ENCODE assay signal across 14 cellular contexts in genomic region chr1:204093421-204093717, GRCh38. TPM values are rescaled to one million over a fixed set of nuclear protein-coding genes. Genes with fewer than 3 reads are reported as not detected.
DNase-seq lines count a peak whose midpoint lies in the region; ATAC-seq, FAIRE-seq and TF ChIP-seq lines count a peak whose summit lies in the region.
"Had no signal": no experiment of that assay in that cellular context is flagged by ENCODE, and none has a peak within 500 bp of the region (broad histone marks: within the 10 kb centered on the region; RNA-seq: fewer than 3 reads in every experiment).

No MANE protein-coding gene starts in this region.

- no peaks in the 10 kb centered on the region for H3K4me1 ChIP-seq in GM12878 (ENCODE audit: control insufficient read depth, insufficient read depth, low read length)

- H3K79me2 ChIP-seq in GM12878 (ENCODE audit: control insufficient read depth, insufficient read depth, low read length), result no peaks in the 10 kb centered on the region

- no peaks in the 10 kb centered on the region for H3K9me3 ChIP-seq in GM12878 (replicated peaks; ENCODE audit: control insufficient read depth, insufficient read depth, low read length)

- no peak overlapping the region for H3K4me2 ChIP-seq in GM12878 (ENCODE audit: control insufficient read depth, insufficient read depth)

- in situ Hi-C loops in GM12878 (cut with MboI) (no loop called here), GM13976 (cut with MboI; ENCODE audit: low sequenced_read_pairs, unreplicated experiment) (no loop called here)

- POLR2A ChIA-PET in GM12878 (lab: Charles Lee), result interaction anchor here (1.0 kb wide), 1 partner anchor 13 kb away, joined by 3 read pairs; no protein-coding TSS in a partner anchor

- peak overlapping the region; percentile 10 for H3K27ac Mint-ChIP-seq in neural crest cell (ENCODE audit: unreplicated experiment)

- no peaks in the 10 kb centered on the region for H3K27me3 ChIP-seq in GM12878 (replicated peaks in 1 of 2; ENCODE audit: control insufficient read depth in 2 of 2, insufficient read depth in 2 of 2, low read length in 1 of 2)

- no peak for TF ChIP-seq POLR2A in GM12878 (IDR thresholded peaks at IDR 0.05; ENCODE audit: low read depth, low read length)

- H3K9ac ChIP-seq in GM12878 (ENCODE audit: control insufficient read depth, insufficient read depth, low read length), result no peak overlapping the region

- WGBS in GM12878 (ENCODE audit: insufficient coverage, insufficient replicate concordance, low lambda C conversion rate, missing lambda C conversion rate), result 15% methylated on average over 4 of the region's 4 CpGs

- SMC1A ChIA-PET in GM12878 (lab: Charles Lee; ENCODE audit: uncharacterized antibody, unreplicated experiment), result interaction anchor here (1.0 kb wide), 1 partner anchor 9 kb away, joined by 3 read pairs; no protein-coding TSS in a partner anchor

- TF ChIP-seq CTCF in GM12878 (IDR thresholded peaks at IDR 0.05 in 2 of 3, conservative IDR thresholded peaks at IDR 0.05 in 1 of 3; ENCODE audit: control insufficient read depth in 2 of 3, extremely low read depth in 1 of 3, insufficient read depth in 1 of 3, low read depth in 3 of 3, low read length in 3 of 3), result no peak
- no peak for TF ChIP-seq CTCF in neural crest cell (conservative IDR thresholded peaks at IDR 0.05)
- TF ChIP-seq CTCF in GM13976 (IDR thresholded peaks at IDR 0.05; ENCODE audit: borderline replicate concordance, control extremely low read depth, extremely low read depth, insufficient read depth, missing control alignments), result no peak

- ATAC-seq in GM12878, result peak; percentile 81
- no peak for ATAC-seq in GM18517 (IDR thresholded peaks at IDR 0.05; ENCODE audit: unreplicated experiment)
- no peak for ATAC-seq in HG02852 (IDR thresholded peaks at IDR 0.05; ENCODE audit: unreplicated experiment)
- ATAC-seq: left ventricle myocardium superior had no signal

- H3K4me3 ChIP-seq in GM12878, result no peak overlapping the region

- peak; percentile 45 for DNase-seq in COR-L47 (lab: John Stamatoyannopoulos, UW)
- DNase-seq in GM12878 (ENCODE audit: low read depth, low spot score), result no peak
- no peak for DNase-seq in neural crest cell (ENCODE audit: low read depth, low spot score)
- no peak for DNase-seq in activated CD4-positive, CD25-positive, alpha-beta regulatory T cell (lab: John Stamatoyannopoulos, UW)
- DNase-seq in GM13976 (ENCODE audit: low spot score), result no peak
- DNase-seq: activated CD4-positive, alpha-beta T cell treated with anti-CD3 and anti-CD28 coated beads, Interleukin-2, amount 50 U/mL, for 48 hours; head of caudate nucleus; left ventricle myocardium superior; NCI-H1694; stimulated activated naive CD8-positive, alpha-beta T cell treated with anti-CD3 and anti-CD28 coated beads, Interleukin-15, Interleukin-2, amounts not matched to agents 100 U/mL and 50 U/mL, for 24 hours had no signal

- H3K27me3 Mint-ChIP-seq in neural crest cell (ENCODE audit: low read depth), result no peaks in the 10 kb centered on the region

- H3K36me3 ChIP-seq in GM12878 (ENCODE audit: control insufficient read depth in 2 of 2, insufficient read depth in 2 of 2, low read length in 1 of 2), result no peaks in the 10 kb centered on the region

- BruUV-seq in GM12878 (replicated peaks; lab: Mats Ljungman, UMichigan), result no TSS peak

- TF ChIP-seq EP300 in Ishikawa (IDR thresholded peaks at IDR 0.05; ENCODE audit: borderline replicate concordance) (no peak), GM12878 (IDR thresholded peaks at IDR 0.05; ENCODE audit: borderline replicate concordance in 1 of 2, control insufficient read depth in 1 of 2, low read depth in 2 of 2, low read length in 2 of 2) (no peak)

- no peak for FAIRE-seq in GM12878 (lab: Jason Lieb, UNC)

- no peak for TF ChIP-seq RAD21 in Ishikawa (IDR thresholded peaks at IDR 0.05; ENCODE audit: low read depth)
- no peak for TF ChIP-seq RAD21 in GM12878 (IDR thresholded peaks at IDR 0.05; ENCODE audit: insufficient read depth, low read depth, low read length)

- RAD21 ChIA-PET in GM12878 (lab: Charles Lee; ENCODE audit: unreplicated experiment), result interaction anchor here (1.1 kb wide), 1 partner anchor 15 kb away, joined by 3 read pairs; no protein-coding TSS in a partner anchor

- no peaks in the 10 kb centered on the region for H4K20me1 ChIP-seq in GM12878 (ENCODE audit: control insufficient read depth, insufficient read depth)

- H3K27ac ChIP-seq in GM12878 (ENCODE audit: control insufficient read depth, insufficient read depth), result no peak overlapping the region

- CTCF ChIA-PET in GM12878 (lab: Yijun Ruan, JAX), result interaction anchor here (0.6 to 1.1 kb wide), 3 partner anchors 11 to 41 kb away, joined by 3 read pairs; no protein-coding TSS in a partner anchor

- no peak overlapping the region for H2AFZ ChIP-seq in GM12878 (ENCODE audit: control insufficient read depth, low read depth, low read length)

- intact Hi-C loops in GM12878 (cut with micrococcal nuclease; ENCODE audit: unreplicated experiment), result no loop called here

- peaks cover 80% of the 10 kb centered on the region for H3K4me1 Mint-ChIP-seq in neural crest cell

- H3K4me3 Mint-ChIP-seq in neural crest cell, result peak overlapping the region; percentile 72

- no peaks in the 10 kb centered on the region for H3K9me3 Mint-ChIP-seq in neural crest cell
- H3K9me3 Mint-ChIP-seq: brain had no signal

- H3K36me3 Mint-ChIP-seq in neural crest cell (ENCODE audit: low read depth), result no peaks in the 10 kb centered on the region
- H3K36me3 Mint-ChIP-seq: brain had no signal

TF ChIP-seq in Ishikawa, 13 proteins besides CTCF, POLR2A, EP300 and RAD21:
- no peak for TF ChIP-seq CEBPB (IDR thresholded peaks at IDR 0.05)
- 0 out of 2 replicates have a peak, but pooled peaks have one; percentile 42 for TF ChIP-seq NFIC (IDR thresholded peaks at IDR 0.05)

TF ChIP-seq in GM12878, 131 proteins besides CTCF, POLR2A, EP300 and RAD21 (continues in another document):
- TF ChIP-seq DPF2 (IDR thresholded peaks at IDR 0.05) (0 out of 2 replicates have a peak, but pooled peaks have one; percentile 39), IKZF2 (IDR thresholded peaks at IDR 0.05) (0 out of 4 replicates have a peak, but pooled peaks of 1 of the 2 experiments have one; percentile 20), ZBTB33 (IDR thresholded peaks at IDR 0.05) (peak; percentile 53; the same call in 1 of the 2 replicates), BHLHE40 (IDR thresholded peaks at IDR 0.05; ENCODE audit: borderline replicate concordance in 1 of 2, low read depth in 2 of 2, low read length in 1 of 2) (0 out of 4 replicates have a peak, but pooled peaks of 1 of the 2 experiments have one; percentile 22), IKZF1 (conservative IDR thresholded peaks at IDR 0.05) (peak; percentile 31), BMI1 (IDR thresholded peaks at IDR 0.05; ENCODE audit: borderline replicate concordance) (no peak)

RNA-seq across cellular contexts. Expression of gene SOX13, which starts 20.5 kb away (rescaled TPM):
- total RNA-seq in GM12878 (2013; cell fraction: nucleolus; rRNA removed), result 0.13 and 0.17 TPM in 2 replicates
- total RNA-seq in GM12878 (2014; rRNA removed) (not detected in 2 replicates), GM12878 (2014; rRNA removed; fragmentation: Illumina TruSeq; extraction: Trizol) (not detected in 2 replicates), GM12878 (2021) (0.27 and 0.31 TPM in 2 replicates), neural crest cell (60.9 and 64.4 TPM in 2 replicates)
- polyA plus RNA-seq in GM12878 (2011; ENCODE audit: low read depth), result not detected
- polyA plus RNA-seq in GM12878 (2011; rRNA removed) (0.10 and 0.11 TPM in 2 replicates), GM12878 (2014; fragmentation: Illumina TruSeq; extraction: Trizol) (not detected in 2 replicates), GM12878 (2014; fragmentation: Nextera tagmentation; extraction: Ambion mirVana) (not detected), GM12878 (2014; rRNA removed) (not detected in 2 replicates), GM12878 (2016; fragmentation: Nextera tagmentation; extraction: Ambion mirVana) (under 1 TPM in 1 of 2 experiments, not detected in 1; 0.04 TPM)
- 0.05 and 0.07 TPM in 2 replicates for polyA plus RNA-seq in GM12878 (2011; cell fraction: cytosol; rRNA removed)
- polyA plus RNA-seq in GM12878 (2011; cell fraction: nucleus; rRNA removed), result 0.15 and 0.54 TPM in 2 replicates
- 0.08 and 0.13 TPM in 2 replicates for polyA plus RNA-seq in GM12878 (2012)
- polyA minus RNA-seq in GM12878 (2011; rRNA and poly(A)+ RNA removed), result 0.10 and 0.15 TPM in 2 replicates
- polyA minus RNA-seq in GM12878 (2011; cell fraction: cytosol; rRNA and poly(A)+ RNA removed), result 0.83 and 0.94 TPM in 2 replicates
- polyA minus RNA-seq in GM12878 (2011; cell fraction: nucleus; rRNA and poly(A)+ RNA removed), result 0.24 TPM in 1 of 2 replicates, not detected in the other

RNA-seq across cellular contexts. Expression of gene ETNK2, which starts 58.5 kb away (rescaled TPM):
- not detected in 2 replicates for total RNA-seq in GM12878 (2013; cell fraction: nucleolus; rRNA removed)
- total RNA-seq in GM12878 (2014; rRNA removed) (not detected in 2 replicates), GM12878 (2014; rRNA removed; fragmentation: Illumina TruSeq; extraction: Trizol) (not detected in 2 replicates), GM12878 (2021) (not detected in 2 replicates), neural crest cell (12.1 and 14.5 TPM in 2 replicates)
- polyA plus RNA-seq in GM12878 (2011; ENCODE audit: low read depth), result not detected
- polyA plus RNA-seq in GM12878 (2011; rRNA removed) (0.14 TPM in 1 of 2 replicates, not detected in the other), GM12878 (2014; fragmentation: Illumina TruSeq; extraction: Trizol) (not detected in 2 replicates), GM12878 (2014; fragmentation: Nextera tagmentation; extraction: Ambion mirVana) (not detected), GM12878 (2014; rRNA removed) (not detected in 2 replicates), GM12878 (2016; fragmentation: Nextera tagmentation; extraction: Ambion mirVana) (not detected)
- polyA plus RNA-seq in GM12878 (2011; cell fraction: cytosol; rRNA removed), result 0.08 and 0.27 TPM in 2 replicates
- 0.13 TPM in 1 of 2 replicates, not detected in the other for polyA plus RNA-seq in GM12878 (2011; cell fraction: nucleus; rRNA removed)
- 0.07 TPM in 1 of 2 replicates, not detected in the other for polyA plus RNA-seq in GM12878 (2012)
- polyA minus RNA-seq in GM12878 (2011; rRNA and poly(A)+ RNA removed), result 0.10 and 0.22 TPM in 2 replicates
- not detected in 2 replicates for polyA minus RNA-seq in GM12878 (2011; cell fraction: cytosol; rRNA and poly(A)+ RNA removed)
- polyA minus RNA-seq in GM12878 (2011; cell fraction: nucleus; rRNA and poly(A)+ RNA removed), result not detected in 2 replicates

Comparison
In these comparisons a context has a peak if more than half of its experiments do, and no peak if none do; other contexts are left out.
1. RNA of gene SOX13, which starts 20.5 kb away (total RNA-seq): 60.9 to 64.4 TPM in neural crest cell; 0.13 to 0.31 TPM in GM12878; every median in the first group is over 10 times any median in the second.
2. RNA of gene ETNK2, which starts 58.5 kb away (total RNA-seq): 12.1 to 14.5 TPM in neural crest cell; not detected in GM12878; every median in the first group is over 10 times any median in the second.